ENCODE assay signal across 1 cellular context in genomic region chr4:142312391-142312790, GRCh38.
TF ChIP-seq lines count a peak whose summit lies in the region.

No MANE protein-coding gene starts in this region.

TF ChIP-seq in H1, 55 proteins besides CTCF, POLR2A, EP300 and RAD21:
- TF ChIP-seq EZH2 (IDR thresholded peaks at IDR 0.05; ENCODE audit: low read depth, low read length, severe bottlenecking) (no peak), NRF1 (IDR thresholded peaks at IDR 0.05; ENCODE audit: low read depth, low read length) (no peak), RFX5 (IDR thresholded peaks at IDR 0.05; ENCODE audit: borderline replicate concordance, low read depth, low read length) (no peak), CEBPB (IDR thresholded peaks at IDR 0.05; ENCODE audit: low read depth, low read length) (no peak), TBP (IDR thresholded peaks at IDR 0.05; ENCODE audit: low read depth, low read length) (no peak), CBX8 (IDR thresholded peaks at IDR 0.05; ENCODE audit: borderline replicate concordance, low read depth, low read length) (no peak), JUN (IDR thresholded peaks at IDR 0.05; ENCODE audit: low read depth, low read length) (no peak), ZNF274 (IDR thresholded peaks at IDR 0.05; ENCODE audit: borderline replicate concordance, extremely low read depth, low read length) (no peak), BRCA1 (IDR thresholded peaks at IDR 0.05; ENCODE audit: low read depth, low read length) (no peak), SP1 (IDR thresholded peaks at IDR 0.05; ENCODE audit: low read depth, low read length) (no peak), ASH2L (IDR thresholded peaks at IDR 0.05; ENCODE audit: low read length) (no peak), JUND (IDR thresholded peaks at IDR 0.05; ENCODE audit: low read length) (no peak), SAP30 (IDR thresholded peaks at IDR 0.05; ENCODE audit: insufficient read depth, insufficient replicate concordance, low read length) (no peak), SUZ12 (IDR thresholded peaks at IDR 0.05; ENCODE audit: low read length) (no peak), TAF1 (IDR thresholded peaks at IDR 0.05; ENCODE audit: low read depth, low read length) (no peak), KDM1A (IDR thresholded peaks at IDR 0.05; ENCODE audit: borderline replicate concordance, low read length) (no peak), SP2 (IDR thresholded peaks at IDR 0.05; ENCODE audit: low read length) (no peak), SIN3A (conservative IDR thresholded peaks at IDR 0.05 in 1 of 2, IDR thresholded peaks at IDR 0.05 in 1 of 2; ENCODE audit: low read depth in 1 of 2, low read length in 2 of 2) (no peak), NANOG (IDR thresholded peaks at IDR 0.05; ENCODE audit: insufficient read depth, low read depth, low read length, poor library complexity, severe bottlenecking) (no peak), HDAC2 (IDR thresholded peaks at IDR 0.05; ENCODE audit: borderline replicate concordance in 1 of 2, low read depth in 2 of 2, low read length in 2 of 2) (no peak)
